8 cellular contexts compared by ENCODE assay signal in genomic region chr9:97038909-97039781, GRCh38. TPM values are rescaled to one million over a fixed set of nuclear protein-coding genes. Genes with fewer than 3 reads are reported as not detected.
DNase-seq lines count a peak whose midpoint lies in the region; TF ChIP-seq lines count a peak whose summit lies in the region.

CTSV (minus strand) TSS chr9:97039142; CDS start chr9:97038043, 1,099 bp downstream.

- H3K9me3 Mint-ChIP-seq in activated naive CD8-positive, alpha-beta T cell treated with anti-CD3 and anti-CD28 coated beads for 36 hours = no peaks in the 10 kb centered on the region

- TF ChIP-seq EP300 in transverse colon (IDR thresholded peaks at IDR 0.05; ENCODE audit: low read depth) = no peak

- peak within 1 kb of the TSS; percentile 45 to 71 (median 54) for H3K27ac ChIP-seq in transverse colon

- DNase-seq in G401 (ENCODE audit: low spot score) (peak; percentile 58), HEK293T (ENCODE audit: extremely low spot score) (peak; percentile 96), NAMALWA (ENCODE audit: low spot score) (peak; percentile 86), SKM-1 (lab: John Stamatoyannopoulos, UW; ENCODE audit: unreplicated experiment) (peak; percentile 31), cardiac septum (ENCODE audit: low spot score) (peak; percentile 91), pons (ENCODE audit: low spot score) (peak; percentile 84), transverse colon (peak; percentile 94)
- peak; percentile 87 for DNase-seq in activated naive CD8-positive, alpha-beta T cell treated with anti-CD3 and anti-CD28 coated beads for 36 hours

- peak within 1 kb of the TSS; percentile 37 to 63 (median 46) for H3K4me3 ChIP-seq in transverse colon

- no peaks in the 10 kb centered on the region for H3K36me3 Mint-ChIP-seq in activated naive CD8-positive, alpha-beta T cell treated with anti-CD3 and anti-CD28 coated beads for 36 hours

- POLR2A ChIA-PET in HEK293T (lab: Yijun Ruan, JAX) = interaction anchor here (0.9 to 2.2 kb wide), 7 partner anchors 10 to 164 kb away, joined by 3 to 11 read pairs (median 4); no protein-coding TSS in a partner anchor

- intact Hi-C loops in cardiac septum (cut with DNase I) (no loop called here), transverse colon (cut with DNase I; ENCODE audit: low total_unique reads) (no loop called here)

- no peaks in the 10 kb centered on the region for H3K9me3 ChIP-seq in transverse colon

- WGBS in transverse colon (ENCODE audit: low coverage in 1 of 2), 2 donors = 2 to 6% methylated on average over 3 to 57 of the region's 60 CpGs

- peak; percentile 83 for TF ChIP-seq POLR2A in transverse colon (IDR thresholded peaks at IDR 0.05)

- peaks cover 5% of the 10 kb centered on the region for H3K4me1 Mint-ChIP-seq in activated naive CD8-positive, alpha-beta T cell treated with anti-CD3 and anti-CD28 coated beads for 36 hours

- no peak for TF ChIP-seq CTCF in transverse colon (IDR thresholded peaks at IDR 0.05)

- in situ Hi-C loops in G401 (cut with HindIII; ENCODE audit: low sequenced_read_pairs) (no loop called here), transverse colon (cut with MboI; ENCODE audit: low pct_ligation_motif_present in 1 of 4, low pct_unique_long_range_greater_than_20kb in 1 of 4, low sequenced_read_pairs in 3 of 4) (no loop called here)

- no peak within 1 kb of the TSS for H3K27ac Mint-ChIP-seq in activated naive CD8-positive, alpha-beta T cell treated with anti-CD3 and anti-CD28 coated beads for 36 hours

- H3K36me3 ChIP-seq in transverse colon = no peaks in the 10 kb centered on the region

- peaks cover 19% of the 10 kb centered on the region for H3K27me3 ChIP-seq in transverse colon

- H3K4me3 Mint-ChIP-seq in activated naive CD8-positive, alpha-beta T cell treated with anti-CD3 and anti-CD28 coated beads for 36 hours = peak within 1 kb of the TSS; percentile 79

- peaks cover 0 to 35% (median 14%) of the 10 kb centered on the region in 4 donors for H3K4me1 ChIP-seq in transverse colon

- CTCF ChIA-PET in HEK293T (lab: Yijun Ruan, JAX) = no interaction called here

- H3K27me3 Mint-ChIP-seq in activated naive CD8-positive, alpha-beta T cell treated with anti-CD3 and anti-CD28 coated beads for 36 hours = peaks cover 72% of the 10 kb centered on the region

TF ChIP-seq in HEK293T, 16 proteins besides CTCF, POLR2A, EP300 and RAD21:
- TF ChIP-seq BHLHE40 (IDR thresholded peaks at IDR 0.05; ENCODE audit: borderline replicate concordance) (no peak), L3MBTL2 (conservative IDR thresholded peaks at IDR 0.05) (peak; percentile 69)

RNA-seq across cellular contexts. Expression of gene CTSV, which starts in this region (rescaled TPM):
- total RNA-seq in G401 (2014; rRNA removed; shearing (Covaris generic)) = 8.2 and 18.6 TPM in 2 replicates
- total RNA-seq in activated naive CD8-positive, alpha-beta T cell treated with anti-CD3 and anti-CD28 coated beads for 36 hours = under 1 TPM; 0.20 to 0.31 TPM
- total RNA-seq in cardiac septum = not detected
- 1 to 10 TPM in 2 of 4 donors, under 1 TPM in 1, not detected in 1; 0.37 to 6.3 (median 4.8) TPM for total RNA-seq in transverse colon

Comparison
In these comparisons a context has a peak if more than half of its experiments do, and no peak if none do; other contexts are left out.
1. Peak in every context shown above with its lines: DNase-seq, H3K4me3 ChIP-seq and H3K27ac ChIP-seq.
2. Peak in DNase-seq in activated naive CD8-positive, alpha-beta T cell treated with anti-CD3 and anti-CD28 coated beads for 36 hours; RNA of the gene not detected or under 1 TPM.
3. Peak in DNase-seq in cardiac septum; RNA of the gene not detected or under 1 TPM.
4. DNase-seq: peak in every context shown above with its lines; median percentile 96 in HEK293T; 94 in transverse colon; 91 in cardiac septum; 87 in activated naive CD8-positive, alpha-beta T cell treated with anti-CD3 and anti-CD28 coated beads for 36 hours; 86 in NAMALWA; 84 in pons; 58 in G401; 31 in SKM-1.